In the genomic region with DNA sequence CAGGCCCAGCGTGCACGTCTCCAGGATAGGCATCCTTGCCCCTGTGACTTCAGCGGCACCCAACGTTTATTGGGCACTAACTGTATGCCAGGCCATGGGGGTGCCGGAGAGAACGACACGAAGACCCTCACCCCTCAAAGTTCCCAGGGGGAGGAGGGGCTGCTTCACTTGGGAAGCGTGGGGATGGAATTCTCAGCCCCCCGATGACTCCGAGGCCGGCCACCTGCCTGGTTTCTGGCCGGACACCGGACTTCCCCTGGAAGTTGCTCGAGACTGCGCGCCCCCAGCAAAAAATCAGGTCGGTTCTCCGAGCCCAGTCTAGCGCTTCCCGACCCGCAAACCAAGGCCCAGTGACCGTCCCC, we compare ENCODE assay signal across 8 cellular contexts. TPM values are rescaled to one million over a fixed set of nuclear protein-coding genes. Genes with fewer than 3 reads are reported as not detected.
DNase-seq lines count a peak whose midpoint lies in the region; ATAC-seq and TF ChIP-seq lines count a peak whose summit lies in the region.

No MANE protein-coding gene starts in this region.

- peaks cover 14 to 21% (median 18%) of the 10 kb centered on the region in 3 donors for H3K4me1 Mint-ChIP-seq in IgD-negative memory B cell

- BruUV-seq in A673 (replicated peaks; lab: Mats Ljungman, UMichigan), result no TSS peak

- H3K4me3 Mint-ChIP-seq in IgD-negative memory B cell, result peak overlapping the region; percentile 90 to 95 (median 95)

- H3K4me1 ChIP-seq in A673 (ENCODE audit: insufficient read depth, low read length, poor library complexity, severe bottlenecking) (no peaks in the 10 kb centered on the region), muscle layer of duodenum (ENCODE audit: control insufficient read depth in 1 of 2, insufficient read depth in 2 of 2, low read length in 2 of 2) (peaks cover 4 to 20% of the 10 kb centered on the region in 2 donors)

- DNase-seq in A673 (ENCODE audit: low spot score) (no peak), choroid plexus epithelial cell (ENCODE audit: low read depth) (no peak), HCEC 1CT (no peak), GDM1 (lab: John Stamatoyannopoulos, UW) (no peak)
- DNase-seq in activated CD8-positive, alpha-beta memory T cell treated with anti-CD3 and anti-CD28 coated beads for 24 hours, result no peak

- peak overlapping the region; percentile 95 for H3K27ac ChIP-seq in A673 (ENCODE audit: low read depth, low read length, poor library complexity, severe bottlenecking)
- peak overlapping the region; percentile 88 for H3K27ac ChIP-seq in muscle layer of duodenum (ENCODE audit: low read length)

- POLR2A ChIA-PET in A673 (lab: Charles Lee; ENCODE audit: low non-redundant PET), result no interaction called here

- H3K27ac Mint-ChIP-seq in IgD-negative memory B cell, result peak overlapping the region; percentile 63 to 94 (median 89)

- H3K4me3 ChIP-seq in A673 (ENCODE audit: low read depth, low read length, poor library complexity, severe bottlenecking) (peak overlapping the region; percentile 94), choroid plexus epithelial cell (ENCODE audit: low read depth, low read length) (peak overlapping the region; percentile 96), muscle layer of duodenum (ENCODE audit: low read depth in 1 of 2, low read length in 2 of 2) (peak overlapping the region; percentile 76 to 94)

- CTCF ChIA-PET in A673 (lab: Charles Lee), result no interaction called here

- H3K9me3 Mint-ChIP-seq in IgD-negative memory B cell, result no peaks in the 10 kb centered on the region

- no peaks in the 10 kb centered on the region for H3K27me3 ChIP-seq in A673 (replicated peaks; ENCODE audit: insufficient read depth, low read depth, low read length, poor library complexity)
- H3K27me3 ChIP-seq in muscle layer of duodenum (ENCODE audit: low read depth, low read length), result no peaks in the 10 kb centered on the region

- H3K27me3 Mint-ChIP-seq in IgD-negative memory B cell, result no peaks in the 10 kb centered on the region

- intact Hi-C loops in A673 (cut with micrococcal nuclease; ENCODE audit: unreplicated experiment), result no loop called here

- no peak for ATAC-seq in HG03571 (IDR thresholded peaks at IDR 0.05; ENCODE audit: unreplicated experiment)

- H3K36me3 ChIP-seq in A673 (ENCODE audit: insufficient read depth, low read length, poor library complexity, severe bottlenecking) (no peaks in the 10 kb centered on the region), muscle layer of duodenum (ENCODE audit: control insufficient read depth in 1 of 2, insufficient read depth in 2 of 2, low read length in 2 of 2) (no peaks in the 10 kb centered on the region)

- H3K9me3 ChIP-seq in A673 (ENCODE audit: low read depth, low read length, poor library complexity, severe bottlenecking), result no peaks in the 10 kb centered on the region
- no peaks in the 10 kb centered on the region for H3K9me3 ChIP-seq in muscle layer of duodenum (ENCODE audit: control insufficient read depth in 1 of 2, low read length in 2 of 2)

- no peak for TF ChIP-seq CTCF in A673 (conservative IDR thresholded peaks at IDR 0.05; ENCODE audit: low read depth, low read length)
- no peak for TF ChIP-seq CTCF in choroid plexus epithelial cell (conservative IDR thresholded peaks at IDR 0.05; ENCODE audit: low read depth, low read length)

- no peaks in the 10 kb centered on the region for H3K36me3 Mint-ChIP-seq in IgD-negative memory B cell

RNA-seq across cellular contexts. Expression of a gene that starts 0.3 kb away (rescaled TPM):
- 28.2 and 32.4 TPM in 2 replicates for total RNA-seq in A673 (2021)
- polyA plus RNA-seq in IgD-negative memory B cell, result 7.3 TPM

RNA-seq across cellular contexts. Expression of a gene that starts 26.0 kb away (rescaled TPM):
- 15.0 and 17.5 TPM in 2 replicates for total RNA-seq in A673 (2021)
- polyA plus RNA-seq in IgD-negative memory B cell, result 12.8 TPM

RNA-seq across cellular contexts. Expression of a gene that starts 42.8 kb away (rescaled TPM):
- 71.0 and 77.4 TPM in 2 replicates for total RNA-seq in A673 (2021)
- 55.9 TPM for polyA plus RNA-seq in IgD-negative memory B cell

RNA-seq across cellular contexts. Expression of a gene that starts 50.2 kb away (rescaled TPM):
- 113 and 119 TPM in 2 replicates for total RNA-seq in A673 (2021)
- polyA plus RNA-seq in IgD-negative memory B cell, result 20.0 TPM

RNA-seq across cellular contexts. Expression of a gene that starts 59.8 kb away (rescaled TPM):
- 101 and 108 TPM in 2 replicates for total RNA-seq in A673 (2021)
- polyA plus RNA-seq in IgD-negative memory B cell, result 1.1 TPM
